ENCODE assay signal across 17 cellular contexts in the genomic region with DNA sequence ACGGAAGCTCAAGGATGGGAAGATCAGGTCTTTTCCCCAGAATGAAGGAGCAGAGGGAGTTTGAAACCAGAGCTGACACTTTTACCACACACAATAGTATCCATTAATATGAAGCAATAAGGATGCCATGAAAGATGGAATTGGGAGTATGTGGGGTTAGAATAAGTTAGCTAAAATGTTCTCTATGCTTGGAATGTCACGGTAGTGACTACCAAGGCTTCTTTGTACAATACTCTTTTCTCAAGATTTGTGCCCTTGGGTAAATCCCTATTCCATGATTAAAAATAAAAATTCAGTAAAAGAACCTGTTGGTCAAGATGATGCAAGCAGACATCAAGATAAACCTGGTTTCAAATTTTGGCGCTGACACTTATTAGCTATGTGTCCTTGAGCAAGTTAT.
DNase-seq lines count a peak whose midpoint lies in the region; ATAC-seq, FAIRE-seq and TF ChIP-seq lines count a peak whose summit lies in the region.
"Had no signal": no experiment of that assay in that cellular context is flagged by ENCODE, and none has a peak within 500 bp of the region (broad histone marks: within the 10 kb centered on the region; RNA-seq: fewer than 3 reads in every experiment).

No MANE protein-coding gene starts in this region.

- H3K9me3 ChIP-seq in suprapubic skin (no peaks in the 10 kb centered on the region), pancreas (no peaks in the 10 kb centered on the region)
- H3K9me3 ChIP-seq: BE2C had no signal

- 66% methylated on average over 3 of the region's 3 CpGs for WGBS in suprapubic skin
- 73 to 94% methylated on average over 3 of the region's 3 CpGs for WGBS in pancreas, 2 donors

- no peak for ATAC-seq in pancreas

- FAIRE-seq in pancreas (lab: Jason Lieb, UNC) = no peak
- FAIRE-seq: A204.1, GM19239 had no signal

- no peak overlapping the region for H3K4me3 ChIP-seq in suprapubic skin
- H3K4me3 ChIP-seq in pancreas = no peak overlapping the region

- DNase-seq in astrocyte of the hippocampus (ENCODE audit: low read depth, low spot score) = peak; percentile 11
- DNase-seq in fibroblast of peridontal ligament (ENCODE audit: extremely low read depth) = peak; percentile 13
- DNase-seq in renal cortical epithelial cell (ENCODE audit: low read depth) = peak; percentile 52
- DNase-seq in stimulated activated CD4-positive, alpha-beta T cell treated with anti-CD3 and anti-CD28 coated beads, Interleukin-2, amount 100 ng/mL, for 24 hours = no peak
- DNase-seq in suprapubic skin (ENCODE audit: low spot score in 2 of 2) = no peak
- DNase-seq in pancreas = no peak
- no peak for DNase-seq in germinal center (ENCODE audit: low spot score)
- DNase-seq: BE2C; CD4-positive, alpha-beta memory T cell; DND-41; GDM1; GOT3; H9 had no signal

- H3K27me3 ChIP-seq in suprapubic skin (no peaks in the 10 kb centered on the region), pancreas (no peaks in the 10 kb centered on the region)
- H3K27me3 ChIP-seq: BE2C had no signal

- no peak for TF ChIP-seq EP300 in suprapubic skin (IDR thresholded peaks at IDR 0.05)

- TF ChIP-seq CTCF in VCaP (conservative IDR thresholded peaks at IDR 0.05) (no peak), suprapubic skin (IDR thresholded peaks at IDR 0.05) (no peak), pancreas (IDR thresholded peaks at IDR 0.05) (no peak)

- no peaks in the 10 kb centered on the region for H3K4me1 ChIP-seq in suprapubic skin
- no peaks in the 10 kb centered on the region for H3K4me1 ChIP-seq in pancreas
- H3K4me1 ChIP-seq: BE2C had no signal

- H3K27ac ChIP-seq in VCaP (peak overlapping the region; percentile 59), suprapubic skin (no peak overlapping the region), pancreas (no peak overlapping the region)
- H3K27ac ChIP-seq: C4-2B had no signal

- intact Hi-C loops in pancreas (cut with DNase I) = no loop called here

- H3K36me3 ChIP-seq in suprapubic skin (no peaks in the 10 kb centered on the region), pancreas (no peaks in the 10 kb centered on the region)
- H3K36me3 ChIP-seq: BE2C had no signal

- no peak for TF ChIP-seq POLR2A in suprapubic skin (IDR thresholded peaks at IDR 0.05)

Comparison
In these comparisons a context has a peak if more than half of its experiments do, and no peak if none do; other contexts are left out.
1. DNase-seq: peak in astrocyte of the hippocampus (single experiment), fibroblast of peridontal ligament (single experiment) and renal cortical epithelial cell (single experiment); none in stimulated activated CD4-positive, alpha-beta T cell treated with anti-CD3 and anti-CD28 coated beads, Interleukin-2, amount 100 ng/mL, for 24 hours (0 of 2), suprapubic skin (0 of 2), pancreas (0 of 6) and germinal center (single experiment).